25 cellular contexts compared by ENCODE assay signal in the genomic region with DNA sequence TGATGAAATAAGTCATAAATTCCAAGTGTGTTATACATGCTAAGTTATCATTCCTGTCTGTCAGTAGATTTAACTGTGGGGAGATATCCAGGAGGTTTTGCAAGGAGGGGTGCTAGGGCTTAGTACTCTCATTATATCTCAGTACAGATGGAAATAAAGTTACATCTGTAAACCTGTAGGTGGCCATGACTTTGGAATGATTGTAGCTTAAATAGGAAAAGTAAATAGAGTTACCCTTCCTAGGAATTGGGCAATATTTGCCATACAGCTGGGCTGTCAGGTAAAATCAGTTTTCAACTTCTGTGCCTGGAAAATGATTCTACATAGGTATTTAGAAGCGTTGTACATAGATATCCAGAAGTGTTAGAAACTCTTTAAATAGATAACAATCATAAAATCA. TPM values are rescaled to one million over a fixed set of nuclear protein-coding genes. Genes with fewer than 3 reads are reported as not detected.
DNase-seq lines count a peak whose midpoint lies in the region; ATAC-seq and TF ChIP-seq lines count a peak whose summit lies in the region.
"Had no signal": no experiment of that assay in that cellular context is flagged by ENCODE, and none has a peak within 500 bp of the region (broad histone marks: within the 10 kb centered on the region; RNA-seq: fewer than 3 reads in every experiment).

No MANE protein-coding gene starts in this region.

- TF ChIP-seq POLR2A in right lobe of liver (IDR thresholded peaks at IDR 0.05), result no peak

- H3K9ac ChIP-seq in mesendoderm (ENCODE audit: low read length), result no peak overlapping the region
- H3K9ac ChIP-seq: BLaER1 had no signal

- H3K27me3 Mint-ChIP-seq in Caco-2 (ENCODE audit: insufficient read depth, unreplicated experiment), result peaks cover 3% of the 10 kb centered on the region
- H3K27me3 Mint-ChIP-seq in endothelial cell (ENCODE audit: unreplicated experiment), result no peaks in the 10 kb centered on the region
- peaks cover 7% of the 10 kb centered on the region for H3K27me3 Mint-ChIP-seq in activated CD8-positive, alpha-beta T cell treated with anti-CD3 and anti-CD28 coated beads, Interleukin-2, amount 10 ng/mL, durations not matched to agents 7 days and 5 days (ENCODE audit: low read depth)

- H3K79me1 ChIP-seq in mesendoderm (ENCODE audit: low read length), result no peaks in the 10 kb centered on the region

- no TSS peak for BruUV-seq in Caco-2 (replicated peaks; lab: Mats Ljungman, UMichigan)

- CTCF ChIA-PET in Caco-2 (lab: Charles Lee), result interaction anchor here (0.6 to 1.0 kb wide), 2 partner anchors 14 to 26 kb away, joined by 3 read pairs; no protein-coding TSS in a partner anchor
- CTCF ChIA-PET in activated CD8-positive, alpha-beta T cell treated with anti-CD3 and anti-CD28 coated beads, Interleukin-2, amount 10 ng/mL, durations not matched to agents 7 days and 5 days (lab: Charles Lee), result no interaction called here

- H3K27ac Mint-ChIP-seq in Caco-2 (ENCODE audit: unreplicated experiment) (no peak overlapping the region), endothelial cell (ENCODE audit: unreplicated experiment) (no peak overlapping the region)
- H3K27ac Mint-ChIP-seq in activated CD8-positive, alpha-beta T cell treated with anti-CD3 and anti-CD28 coated beads, Interleukin-2, amount 10 ng/mL, durations not matched to agents 7 days and 5 days, result no peak overlapping the region
- H3K27ac Mint-ChIP-seq: CD4-positive, alpha-beta memory T cell had no signal

- no peak overlapping the region for H3K18ac ChIP-seq in mesendoderm (ENCODE audit: low read length)

- intact Hi-C loops in Caco-2 (cut with micrococcal nuclease; ENCODE audit: unreplicated experiment), result no loop called here
- intact Hi-C loops in right lobe of liver (cut with DNase I), result no loop called here
- intact Hi-C loops in mucosa of descending colon (cut with DNase I, micrococcal nuclease), result no loop called here

- no peak overlapping the region for H4K5ac ChIP-seq in mesendoderm (ENCODE audit: low read length)

- H3K4me3 Mint-ChIP-seq in Caco-2 (ENCODE audit: unreplicated experiment), result no peak overlapping the region
- H3K4me3 Mint-ChIP-seq in endothelial cell (ENCODE audit: unreplicated experiment), result no peak overlapping the region
- H3K4me3 Mint-ChIP-seq in activated CD8-positive, alpha-beta T cell treated with anti-CD3 and anti-CD28 coated beads, Interleukin-2, amount 10 ng/mL, durations not matched to agents 7 days and 5 days, result no peak overlapping the region
- H3K4me3 Mint-ChIP-seq: CD4-positive, alpha-beta memory T cell had no signal

- H3K23ac ChIP-seq in mesendoderm (ENCODE audit: low read length), result no peak overlapping the region

- H3K36me3 Mint-ChIP-seq in Caco-2 (ENCODE audit: insufficient read depth, unreplicated experiment), result no peaks in the 10 kb centered on the region
- H3K36me3 Mint-ChIP-seq in endothelial cell (ENCODE audit: low read depth, unreplicated experiment), result no peaks in the 10 kb centered on the region
- H3K36me3 Mint-ChIP-seq in activated CD8-positive, alpha-beta T cell treated with anti-CD3 and anti-CD28 coated beads, Interleukin-2, amount 10 ng/mL, durations not matched to agents 7 days and 5 days (ENCODE audit: low read depth), result no peaks in the 10 kb centered on the region
- H3K36me3 Mint-ChIP-seq: CD4-positive, alpha-beta memory T cell had no signal

- H3K36me3 ChIP-seq in Caco-2 (ENCODE audit: control insufficient read depth, insufficient read depth, low read length), result no peaks in the 10 kb centered on the region
- H3K36me3 ChIP-seq in right lobe of liver, result no peaks in the 10 kb centered on the region
- H3K36me3 ChIP-seq in mesendoderm (ENCODE audit: control insufficient read depth, insufficient read depth, low read length), result no peaks in the 10 kb centered on the region
- no peaks in the 10 kb centered on the region for H3K36me3 ChIP-seq in mucosa of descending colon (ENCODE audit: low read depth)
- H3K36me3 ChIP-seq: BLaER1 had no signal

- H3K9me3 ChIP-seq in Caco-2 (no peaks in the 10 kb centered on the region), right lobe of liver (no peaks in the 10 kb centered on the region), mucosa of descending colon (no peaks in the 10 kb centered on the region)
- H3K9me3 ChIP-seq: BLaER1 had no signal

- WGBS in right lobe of liver (ENCODE audit: insufficient coverage, low coverage, low lambda C conversion rate, missing lambda C conversion rate), result 33% methylated on average over 1 of the region's 1 CpG
- no CpG with 5 or more reads among the region's 1 CpG for WGBS in mesendoderm (ENCODE audit: extremely low coverage, insufficient coverage, low lambda C conversion rate)

- TF ChIP-seq CTCF in Caco-2 (IDR thresholded peaks at IDR 0.05; ENCODE audit: insufficient read depth in 1 of 2, low read depth in 1 of 2, low read length in 1 of 2, severe bottlenecking in 1 of 2, unreplicated experiment in 1 of 2), result peak; percentile 16 to 28
- TF ChIP-seq CTCF in endothelial cell (IDR thresholded peaks at IDR 0.05; ENCODE audit: unreplicated experiment), result peak; percentile 42
- TF ChIP-seq CTCF in right lobe of liver (IDR thresholded peaks at IDR 0.05), result peak; percentile 35 to 68 (median 42)
- no peak for TF ChIP-seq CTCF in mucosa of descending colon (IDR thresholded peaks at IDR 0.05)

- ATAC-seq in right lobe of liver (peak; percentile 86 to 93 (median 90)), mucosa of descending colon (no peak)
- no peak for ATAC-seq in activated CD8-positive, alpha-beta T cell treated with anti-CD3 and anti-CD28 coated beads, Interleukin-2, amount 10 ng/mL, durations not matched to agents 7 days and 5 days

- H2BK5ac ChIP-seq in mesendoderm (ENCODE audit: low read length), result no peak overlapping the region

- no peaks in the 10 kb centered on the region for H3K79me2 ChIP-seq in mesendoderm (ENCODE audit: control insufficient read depth, insufficient read depth, low read length)

- H3K4me2 ChIP-seq in mesendoderm (ENCODE audit: low read length), result no peak overlapping the region
- H3K4me2 ChIP-seq: BLaER1 had no signal

- H2AK5ac ChIP-seq in mesendoderm (ENCODE audit: low read length), result no peak overlapping the region

- H3K4me1 Mint-ChIP-seq in Caco-2 (ENCODE audit: low read depth, unreplicated experiment) (no peaks in the 10 kb centered on the region), endothelial cell (ENCODE audit: unreplicated experiment) (peaks cover 2% of the 10 kb centered on the region)
- no peaks in the 10 kb centered on the region for H3K4me1 Mint-ChIP-seq in activated CD8-positive, alpha-beta T cell treated with anti-CD3 and anti-CD28 coated beads, Interleukin-2, amount 10 ng/mL, durations not matched to agents 7 days and 5 days (ENCODE audit: low read depth)
- H3K4me1 Mint-ChIP-seq: CD4-positive, alpha-beta memory T cell had no signal

- H3K27me3 ChIP-seq in Caco-2 (replicated peaks; ENCODE audit: control insufficient read depth, insufficient read depth, low read length) (no peaks in the 10 kb centered on the region), right lobe of liver (no peaks in the 10 kb centered on the region), mesendoderm (ENCODE audit: insufficient read depth, low read length, poor library complexity) (no peaks in the 10 kb centered on the region)
- H3K27me3 ChIP-seq: BLaER1 had no signal

- H3K56ac ChIP-seq in mesendoderm (ENCODE audit: low read length), result no peak overlapping the region

- peak in 1 of 2 experiments; percentile 36 for DNase-seq in Caco-2
- DNase-seq in NCI-H226, result peak; percentile 30
- DNase-seq in endothelial cell (ENCODE audit: low spot score), result no peak
- no peak for DNase-seq in right lobe of liver
- no peak for DNase-seq in activated CD8-positive, alpha-beta T cell treated with anti-CD3 and anti-CD28 coated beads, Interleukin-2, amount 10 ng/mL, durations not matched to agents 7 days and 5 days
- no peak for DNase-seq in mesendoderm
- no peak for DNase-seq in mucosa of descending colon
- DNase-seq in activated effector memory CD4-positive, alpha-beta T cell treated with anti-CD3 and anti-CD28 coated beads, Interleukin-2, amount 50 U/mL, for 16 hours, result no peak
- DNase-seq: Calu3; CD4-positive, alpha-beta memory T cell; IMR-90; Kasumi-1; NCI-H1092 treated with DMSO at 0.1 percent for 48 hours; NCI-H146; NCI-H2029 treated with DMSO at 0.1 percent for 48 hours; NCI-H2171 treated with DMSO at 0.1 percent for 48 hours; NCI-H446 treated with DMSO at 0.1 percent for 48 hours; NK-92 treated with Interleukin-12 subunit alpha and Interleukin-12 subunit beta, amount 100 ng/mL, for 24 hours; RPMI8226; SHP77 treated with DMSO at 0.1 percent for 48 hours had no signal

- no peak overlapping the region for H3K4ac ChIP-seq in mesendoderm (ENCODE audit: low read depth, low read length)

- H3K4me3 ChIP-seq in Caco-2 (ENCODE audit: low read depth, low read length) (no peak overlapping the region), right lobe of liver (no peak overlapping the region), mesendoderm (ENCODE audit: low read length) (no peak overlapping the region), mucosa of descending colon (no peak overlapping the region)
- H3K4me3 ChIP-seq: BLaER1 had no signal

- POLR2A ChIA-PET in Caco-2 (lab: Charles Lee), result interaction anchor here (0.5 kb wide), 1 partner anchor 17 kb away, joined by 6 read pairs; no protein-coding TSS in a partner anchor
- POLR2A ChIA-PET in activated CD8-positive, alpha-beta T cell treated with anti-CD3 and anti-CD28 coated beads, Interleukin-2, amount 10 ng/mL, durations not matched to agents 7 days and 5 days (lab: Charles Lee), result no interaction called here

- no peak overlapping the region for H4K8ac ChIP-seq in mesendoderm (ENCODE audit: low read depth, low read length)

- H3K9me3 Mint-ChIP-seq in Caco-2 (ENCODE audit: unreplicated experiment) (no peaks in the 10 kb centered on the region), endothelial cell (ENCODE audit: unreplicated experiment) (no peaks in the 10 kb centered on the region)
- no peaks in the 10 kb centered on the region for H3K9me3 Mint-ChIP-seq in activated CD8-positive, alpha-beta T cell treated with anti-CD3 and anti-CD28 coated beads, Interleukin-2, amount 10 ng/mL, durations not matched to agents 7 days and 5 days (ENCODE audit: insufficient read depth)

- no peak overlapping the region for H2BK120ac ChIP-seq in mesendoderm (ENCODE audit: low read depth, low read length)

- H3K27ac ChIP-seq in right lobe of liver (peak overlapping the region in 1 of 3 donors; percentile 38), mesendoderm (ENCODE audit: low read depth, low read length) (no peak overlapping the region)
- H3K27ac ChIP-seq: BLaER1, HL-60 had no signal

- H2BK15ac ChIP-seq in mesendoderm (replicated peaks; ENCODE audit: low read depth), result no peak overlapping the region

- H3K4me1 ChIP-seq in Caco-2 (peaks cover 7% of the 10 kb centered on the region), right lobe of liver (peaks cover 0 to 18% (median 8%) of the 10 kb centered on the region in 4 donors), mesendoderm (ENCODE audit: control insufficient read depth, low read depth, low read length) (no peaks in the 10 kb centered on the region), mucosa of descending colon (ENCODE audit: low read depth) (no peaks in the 10 kb centered on the region)
- H3K4me1 ChIP-seq: BLaER1 had no signal

RNA-seq across cellular contexts. Expression of a gene that starts 19.8 kb away (rescaled TPM):
- total RNA-seq in Caco-2 (2022) (0.20 TPM in 1 of 2 replicates, not detected in the other), endothelial cell (ENCODE audit: unreplicated experiment) (not detected), right lobe of liver (1 to 10 TPM in 1 of 6 experiments, under 1 TPM in 3, not detected in 2; 0.15 to 3.0 (median 0.30) TPM), mucosa of descending colon (under 1 TPM; 0.09 to 0.84 (median 0.29) TPM)
- total RNA-seq in activated CD8-positive, alpha-beta T cell treated with anti-CD3 and anti-CD28 coated beads, Interleukin-2, amount 10 ng/mL, durations not matched to agents 7 days and 5 days, result not detected
- 0.04 TPM for polyA plus RNA-seq in mesendoderm (2013, experiment 1 of 2)
- polyA plus RNA-seq in mesendoderm (2013, experiment 2 of 2), result 0.06 TPM
- total RNA-seq: Calu3; CD4-positive, alpha-beta memory T cell; H4; HT1080; IMR-90; OCI-LY7 had no signal
- polyA plus RNA-seq: CD4-positive, alpha-beta memory T cell; IMR-90 had no signal

Comparison
In these comparisons a context has a peak if more than half of its experiments do, and no peak if none do; other contexts are left out.
1. ATAC-seq: peak in right lobe of liver (4 of 4); none in activated CD8-positive, alpha-beta T cell treated with anti-CD3 and anti-CD28 coated beads, Interleukin-2, amount 10 ng/mL, durations not matched to agents 7 days and 5 days (single experiment) and mucosa of descending colon (single experiment).